Comparison of ENCODE assay signal across 1 cellular context in the genomic region with DNA sequence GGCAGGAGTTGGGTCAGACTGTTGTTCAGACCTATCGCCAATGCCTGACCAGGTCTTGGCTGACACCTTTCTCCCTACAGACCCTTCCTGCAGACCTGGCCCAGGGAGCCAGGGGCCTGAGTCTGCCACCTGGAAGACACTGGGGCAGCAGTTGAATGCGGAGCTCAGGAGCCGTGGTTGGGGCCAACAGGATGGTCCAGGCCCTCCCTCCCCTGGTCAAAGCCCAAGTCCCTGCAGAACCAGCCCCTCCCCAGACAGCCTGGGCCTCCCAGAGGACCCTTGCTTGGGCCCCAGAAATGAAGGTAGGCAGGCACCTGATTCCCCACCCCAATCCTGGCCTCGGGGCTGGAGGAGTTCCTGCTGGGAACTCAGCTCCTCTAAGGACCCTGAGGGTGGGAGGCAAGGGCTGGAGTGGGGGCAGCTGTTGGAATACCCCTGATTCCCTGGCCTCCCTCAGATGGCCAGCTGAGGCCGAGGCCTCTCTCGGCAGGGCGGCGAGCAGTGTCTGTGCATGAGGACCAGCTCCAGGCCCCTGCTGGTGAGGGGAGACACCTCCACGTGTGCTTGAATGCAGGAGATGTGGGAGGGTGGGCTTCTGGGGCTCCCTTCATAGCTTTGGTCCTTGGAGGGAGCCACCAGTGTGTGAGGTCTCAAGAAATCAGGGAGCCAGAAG.
TF ChIP-seq lines count a peak whose summit lies in the region.

No MANE protein-coding gene starts in this region.

TF ChIP-seq in K562, 482 proteins besides CTCF, POLR2A, EP300 and RAD21:
- TF ChIP-seq ILF3 (IDR thresholded peaks at IDR 0.05; ENCODE audit: borderline replicate concordance), result no peak
- TF ChIP-seq, protein P1, sequence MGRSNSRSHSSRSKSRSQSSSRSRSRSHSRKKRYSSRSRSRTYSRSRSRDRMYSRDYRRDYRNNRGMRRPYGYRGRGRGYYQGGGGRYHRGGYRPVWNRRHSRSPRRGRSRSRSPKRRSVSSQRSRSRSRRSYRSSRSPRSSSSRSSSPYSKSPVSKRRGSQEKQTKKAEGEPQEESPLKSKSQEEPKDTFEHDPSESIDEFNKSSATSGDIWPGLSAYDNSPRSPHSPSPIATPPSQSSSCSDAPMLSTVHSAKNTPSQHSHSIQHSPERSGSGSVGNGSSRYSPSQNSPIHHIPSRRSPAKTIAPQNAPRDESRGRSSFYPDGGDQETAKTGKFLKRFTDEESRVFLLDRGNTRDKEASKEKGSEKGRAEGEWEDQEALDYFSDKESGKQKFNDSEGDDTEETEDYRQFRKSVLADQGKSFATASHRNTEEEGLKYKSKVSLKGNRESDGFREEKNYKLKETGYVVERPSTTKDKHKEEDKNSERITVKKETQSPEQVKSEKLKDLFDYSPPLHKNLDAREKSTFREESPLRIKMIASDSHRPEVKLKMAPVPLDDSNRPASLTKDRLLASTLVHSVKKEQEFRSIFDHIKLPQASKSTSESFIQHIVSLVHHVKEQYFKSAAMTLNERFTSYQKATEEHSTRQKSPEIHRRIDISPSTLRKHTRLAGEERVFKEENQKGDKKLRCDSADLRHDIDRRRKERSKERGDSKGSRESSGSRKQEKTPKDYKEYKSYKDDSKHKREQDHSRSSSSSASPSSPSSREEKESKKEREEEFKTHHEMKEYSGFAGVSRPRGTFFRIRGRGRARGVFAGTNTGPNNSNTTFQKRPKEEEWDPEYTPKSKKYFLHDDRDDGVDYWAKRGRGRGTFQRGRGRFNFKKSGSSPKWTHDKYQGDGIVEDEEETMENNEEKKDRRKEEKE (IDR thresholded peaks at IDR 0.05; ENCODE audit: borderline replicate concordance in 1 of 2, control insufficient read depth in 1 of 2, low read depth in 2 of 2, low read length in 1 of 2), result no peak
- TF ChIP-seq POLR2G (IDR thresholded peaks at IDR 0.05; ENCODE audit: low read depth, low read length), result peak; percentile 34; the same call in 1 of the 2 replicates
- no peak for TF ChIP-seq ZSCAN32 (CRISPR knock-in tag; IDR thresholded peaks at IDR 0.05)
